ENCODE assay signal across 1 cellular context in the genomic region with DNA sequence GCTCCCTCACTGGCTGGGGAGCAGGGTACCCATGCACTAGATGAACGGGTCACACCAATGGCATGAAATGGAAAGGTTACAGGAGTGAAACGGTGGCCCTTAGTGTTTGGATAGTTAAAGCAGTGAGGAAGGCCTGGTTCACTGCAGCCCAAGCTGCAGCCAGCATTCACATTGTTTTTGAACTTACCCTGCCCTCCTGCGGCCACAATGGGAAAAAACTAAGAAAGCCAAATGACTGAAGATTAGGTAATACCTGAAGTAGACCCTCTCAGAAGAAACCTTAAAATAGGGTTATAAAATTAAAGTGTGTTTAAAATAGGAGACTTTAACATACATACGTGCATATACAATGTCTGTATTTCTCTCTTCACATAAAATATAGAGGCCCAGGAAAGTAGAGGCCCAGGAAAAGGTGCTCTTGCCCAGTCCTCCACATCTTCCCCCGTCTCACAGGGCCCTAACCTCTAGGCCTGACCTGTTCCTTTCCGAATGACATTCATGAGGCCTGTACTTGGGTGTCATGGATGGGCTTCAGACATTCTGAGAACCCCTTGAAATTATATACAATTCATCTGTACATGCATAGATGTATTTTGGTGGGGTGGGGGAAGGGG.
A peak's percentile ranks its signal among the peaks of the same experiment; 100 is the strongest.
TF ChIP-seq lines count a peak whose summit lies in the region.

No MANE protein-coding gene starts in this region.

TF ChIP-seq in HepG2, 621 proteins besides CTCF, POLR2A, EP300 and RAD21 (continues in another document):
- TF ChIP-seq, protein P1, sequence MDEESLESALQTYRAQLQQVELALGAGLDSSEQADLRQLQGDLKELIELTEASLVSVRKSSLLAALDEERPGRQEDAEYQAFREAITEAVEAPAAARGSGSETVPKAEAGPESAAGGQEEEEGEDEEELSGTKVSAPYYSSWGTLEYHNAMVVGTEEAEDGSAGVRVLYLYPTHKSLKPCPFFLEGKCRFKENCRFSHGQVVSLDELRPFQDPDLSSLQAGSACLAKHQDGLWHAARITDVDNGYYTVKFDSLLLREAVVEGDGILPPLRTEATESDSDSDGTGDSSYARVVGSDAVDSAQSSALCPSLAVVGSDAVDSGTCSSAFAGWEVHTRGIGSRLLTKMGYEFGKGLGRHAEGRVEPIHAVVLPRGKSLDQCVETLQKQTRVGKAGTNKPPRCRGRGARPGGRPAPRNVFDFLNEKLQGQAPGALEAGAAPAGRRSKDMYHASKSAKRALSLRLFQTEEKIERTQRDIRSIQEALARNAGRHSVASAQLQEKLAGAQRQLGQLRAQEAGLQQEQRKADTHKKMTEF (CRISPR knock-in tag; IDR thresholded peaks at IDR 0.05): peak; percentile 54; the same call in 1 of the 2 replicates
- TF ChIP-seq NR2F6 (IDR thresholded peaks at IDR 0.05) (no peak), NR2F6 (CRISPR knock-in tag; IDR thresholded peaks at IDR 0.05) (peak; percentile 18; the same call in 1 of the 2 replicates), STAG1 (CRISPR knock-in tag; IDR thresholded peaks at IDR 0.05) (peak; percentile 96), ZNF335 (CRISPR knock-in tag; IDR thresholded peaks at IDR 0.05) (0 out of 2 replicates have a peak, but pooled peaks have one; percentile 68), BORCS8-MEF2B (CRISPR knock-in tag; IDR thresholded peaks at IDR 0.05) (0 out of 2 replicates have a peak, but pooled peaks have one; percentile 55), JARID2 (CRISPR knock-in tag; IDR thresholded peaks at IDR 0.05; ENCODE audit: insufficient replicate concordance) (no peak), ZNF484 (CRISPR knock-in tag; IDR thresholded peaks at IDR 0.05; ENCODE audit: borderline replicate concordance, low read depth) (no peak), EED (CRISPR knock-in tag; IDR thresholded peaks at IDR 0.05) (no peak), HNF1B (CRISPR knock-in tag; IDR thresholded peaks at IDR 0.05) (peak; percentile 50; the same call in 1 of the 2 replicates), SMC3 (IDR thresholded peaks at IDR 0.05; ENCODE audit: low read length) (peak; percentile 89), TEF (CRISPR knock-in tag; IDR thresholded peaks at IDR 0.05) (no peak), TFDP2 (CRISPR knock-in tag; IDR thresholded peaks at IDR 0.05) (no peak), MIER3 (CRISPR knock-in tag; IDR thresholded peaks at IDR 0.05; ENCODE audit: borderline replicate concordance) (peak; percentile 32; the same call in 1 of the 2 replicates), CEBPB (IDR thresholded peaks at IDR 0.05; ENCODE audit: borderline replicate concordance, low read depth, low read length) (peak; percentile 46; the same call in 1 of the 2 replicates), PCBP2 (optimal IDR thresholded peaks at IDR 0.05; ENCODE audit: low read depth, low read length, poor library complexity, severe bottlenecking) (no peak), MED13 (CRISPR knock-in tag; IDR thresholded peaks at IDR 0.05) (no peak), POLR2AphosphoS2 (IDR thresholded peaks at IDR 0.05; ENCODE audit: low read depth, low read length) (no peak), ZNF282 (IDR thresholded peaks at IDR 0.05; ENCODE audit: partially characterized antibody) (no peak), FOXA3 (CRISPR knock-in tag; IDR thresholded peaks at IDR 0.05) (0 out of 2 replicates have a peak, but pooled peaks have one; percentile 35), IRX3 (CRISPR knock-in tag; IDR thresholded peaks at IDR 0.05; ENCODE audit: borderline replicate concordance, low read depth) (no peak), ZNF460 (CRISPR knock-in tag; IDR thresholded peaks at IDR 0.05; ENCODE audit: borderline replicate concordance) (no peak), ELF1 (CRISPR knock-in tag; IDR thresholded peaks at IDR 0.05) (no peak), ZNF510 (CRISPR knock-in tag; IDR thresholded peaks at IDR 0.05; ENCODE audit: low read depth) (peak; percentile 79; the same call in 1 of the 2 replicates), HOXA3 (CRISPR knock-in tag; IDR thresholded peaks at IDR 0.05) (no peak), MEIS1 (CRISPR knock-in tag; IDR thresholded peaks at IDR 0.05; ENCODE audit: borderline replicate concordance) (peak; percentile 48; the same call in 1 of the 2 replicates), ZNF580 (CRISPR knock-in tag; IDR thresholded peaks at IDR 0.05; ENCODE audit: borderline replicate concordance, low read depth) (0 out of 2 replicates have a peak, but pooled peaks have one; percentile 39), SPEN (CRISPR knock-in tag; IDR thresholded peaks at IDR 0.05; ENCODE audit: low read depth) (peak; percentile 32; the same call in 1 of the 2 replicates), BCL3 (CRISPR knock-in tag; IDR thresholded peaks at IDR 0.05) (0 out of 2 replicates have a peak, but pooled peaks have one; percentile 28), PRPF4 (IDR thresholded peaks at IDR 0.05; ENCODE audit: low read depth, low read length, poor library complexity, severe bottlenecking) (no peak), ZNF800 (CRISPR knock-in tag; IDR thresholded peaks at IDR 0.05) (no peak)
- TF ChIP-seq, protein P2, sequence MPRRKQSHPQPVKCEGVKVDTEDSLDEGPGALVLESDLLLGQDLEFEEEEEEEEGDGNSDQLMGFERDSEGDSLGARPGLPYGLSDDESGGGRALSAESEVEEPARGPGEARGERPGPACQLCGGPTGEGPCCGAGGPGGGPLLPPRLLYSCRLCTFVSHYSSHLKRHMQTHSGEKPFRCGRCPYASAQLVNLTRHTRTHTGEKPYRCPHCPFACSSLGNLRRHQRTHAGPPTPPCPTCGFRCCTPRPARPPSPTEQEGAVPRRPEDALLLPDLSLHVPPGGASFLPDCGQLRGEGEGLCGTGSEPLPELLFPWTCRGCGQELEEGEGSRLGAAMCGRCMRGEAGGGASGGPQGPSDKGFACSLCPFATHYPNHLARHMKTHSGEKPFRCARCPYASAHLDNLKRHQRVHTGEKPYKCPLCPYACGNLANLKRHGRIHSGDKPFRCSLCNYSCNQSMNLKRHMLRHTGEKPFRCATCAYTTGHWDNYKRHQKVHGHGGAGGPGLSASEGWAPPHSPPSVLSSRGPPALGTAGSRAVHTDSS (CRISPR knock-in tag; conservative IDR thresholded peaks at IDR 0.05): no peak
- TF ChIP-seq, protein P3, sequence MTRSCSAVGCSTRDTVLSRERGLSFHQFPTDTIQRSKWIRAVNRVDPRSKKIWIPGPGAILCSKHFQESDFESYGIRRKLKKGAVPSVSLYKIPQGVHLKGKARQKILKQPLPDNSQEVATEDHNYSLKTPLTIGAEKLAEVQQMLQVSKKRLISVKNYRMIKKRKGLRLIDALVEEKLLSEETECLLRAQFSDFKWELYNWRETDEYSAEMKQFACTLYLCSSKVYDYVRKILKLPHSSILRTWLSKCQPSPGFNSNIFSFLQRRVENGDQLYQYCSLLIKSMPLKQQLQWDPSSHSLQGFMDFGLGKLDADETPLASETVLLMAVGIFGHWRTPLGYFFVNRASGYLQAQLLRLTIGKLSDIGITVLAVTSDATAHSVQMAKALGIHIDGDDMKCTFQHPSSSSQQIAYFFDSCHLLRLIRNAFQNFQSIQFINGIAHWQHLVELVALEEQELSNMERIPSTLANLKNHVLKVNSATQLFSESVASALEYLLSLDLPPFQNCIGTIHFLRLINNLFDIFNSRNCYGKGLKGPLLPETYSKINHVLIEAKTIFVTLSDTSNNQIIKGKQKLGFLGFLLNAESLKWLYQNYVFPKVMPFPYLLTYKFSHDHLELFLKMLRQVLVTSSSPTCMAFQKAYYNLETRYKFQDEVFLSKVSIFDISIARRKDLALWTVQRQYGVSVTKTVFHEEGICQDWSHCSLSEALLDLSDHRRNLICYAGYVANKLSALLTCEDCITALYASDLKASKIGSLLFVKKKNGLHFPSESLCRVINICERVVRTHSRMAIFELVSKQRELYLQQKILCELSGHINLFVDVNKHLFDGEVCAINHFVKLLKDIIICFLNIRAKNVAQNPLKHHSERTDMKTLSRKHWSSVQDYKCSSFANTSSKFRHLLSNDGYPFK (CRISPR knock-in tag; IDR thresholded peaks at IDR 0.05; ENCODE audit: borderline replicate concordance): no peak
- TF ChIP-seq, protein P4, sequence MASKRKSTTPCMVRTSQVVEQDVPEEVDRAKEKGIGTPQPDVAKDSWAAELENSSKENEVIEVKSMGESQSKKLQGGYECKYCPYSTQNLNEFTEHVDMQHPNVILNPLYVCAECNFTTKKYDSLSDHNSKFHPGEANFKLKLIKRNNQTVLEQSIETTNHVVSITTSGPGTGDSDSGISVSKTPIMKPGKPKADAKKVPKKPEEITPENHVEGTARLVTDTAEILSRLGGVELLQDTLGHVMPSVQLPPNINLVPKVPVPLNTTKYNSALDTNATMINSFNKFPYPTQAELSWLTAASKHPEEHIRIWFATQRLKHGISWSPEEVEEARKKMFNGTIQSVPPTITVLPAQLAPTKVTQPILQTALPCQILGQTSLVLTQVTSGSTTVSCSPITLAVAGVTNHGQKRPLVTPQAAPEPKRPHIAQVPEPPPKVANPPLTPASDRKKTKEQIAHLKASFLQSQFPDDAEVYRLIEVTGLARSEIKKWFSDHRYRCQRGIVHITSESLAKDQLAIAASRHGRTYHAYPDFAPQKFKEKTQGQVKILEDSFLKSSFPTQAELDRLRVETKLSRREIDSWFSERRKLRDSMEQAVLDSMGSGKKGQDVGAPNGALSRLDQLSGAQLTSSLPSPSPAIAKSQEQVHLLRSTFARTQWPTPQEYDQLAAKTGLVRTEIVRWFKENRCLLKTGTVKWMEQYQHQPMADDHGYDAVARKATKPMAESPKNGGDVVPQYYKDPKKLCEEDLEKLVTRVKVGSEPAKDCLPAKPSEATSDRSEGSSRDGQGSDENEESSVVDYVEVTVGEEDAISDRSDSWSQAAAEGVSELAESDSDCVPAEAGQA (IDR thresholded peaks at IDR 0.05; ENCODE audit: low read depth): no peak
- TF ChIP-seq, protein P4 (CRISPR knock-in tag; IDR thresholded peaks at IDR 0.05; ENCODE audit: borderline replicate concordance): no peak
